7 cellular contexts compared by ENCODE assay signal in the genomic region with DNA sequence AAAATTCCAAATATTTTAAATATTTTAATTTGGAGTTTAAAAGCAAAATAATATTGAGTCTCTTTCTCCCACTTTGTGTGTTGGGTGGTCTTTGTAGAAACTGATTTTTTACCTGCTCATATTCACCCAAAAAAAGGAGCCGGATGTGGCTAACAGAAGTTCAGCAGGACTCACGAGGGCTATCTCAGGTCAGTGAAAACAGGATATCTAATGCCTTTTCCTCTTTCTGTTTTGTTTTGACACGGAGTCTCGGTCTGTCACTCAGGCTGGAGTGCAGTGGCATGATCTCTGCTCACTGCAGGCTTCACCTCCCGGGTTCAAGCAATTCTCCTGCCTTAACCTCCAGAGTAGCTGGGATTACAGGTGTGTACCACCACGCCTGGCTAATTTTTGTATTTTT. TPM values are rescaled to one million over a fixed set of nuclear protein-coding genes. Genes with fewer than 3 reads are reported as not detected.
A peak's percentile ranks its signal among the peaks of the same experiment; 100 is the strongest.
DNase-seq lines count a peak whose midpoint lies in the region; ATAC-seq and FAIRE-seq lines count a peak whose summit lies in the region.

No MANE protein-coding gene starts in this region.

- no peaks in the 10 kb centered on the region for H3K27me3 Mint-ChIP-seq in T-helper 17 cell

- H3K4me1 ChIP-seq in small intestine (ENCODE audit: control insufficient read depth in 2 of 2, insufficient read depth in 1 of 2, low read depth in 1 of 2, low read length in 1 of 2): no peaks in the 10 kb centered on the region

- no peak overlapping the region for H3K4me3 Mint-ChIP-seq in T-helper 17 cell

- H3K27me3 ChIP-seq in small intestine (ENCODE audit: control insufficient read depth in 2 of 2, insufficient read depth in 2 of 2, low read length in 2 of 2): no peaks in the 10 kb centered on the region

- WGBS in small intestine, 3 donors: 61 to 86% (median 62%) methylated on average over 6 of the region's 6 CpGs

- no peaks in the 10 kb centered on the region for H3K36me3 ChIP-seq in small intestine (ENCODE audit: control insufficient read depth in 2 of 2, insufficient read depth in 2 of 2, low read length in 2 of 2)

- no peaks in the 10 kb centered on the region for H3K36me3 Mint-ChIP-seq in T-helper 17 cell (ENCODE audit: low read depth)

- no peak for DNase-seq in T-helper 17 cell
- DNase-seq in small intestine: peak; percentile 16
- no peak for DNase-seq in NCI-H2029 treated with DMSO at 0.1 percent for 48 hours (lab: John Stamatoyannopoulos, UW)
- no peak for DNase-seq in activated effector memory CD4-positive, alpha-beta T cell treated with Interleukin-2 at 50 U/mL for 16 hours
- DNase-seq in NCI-H1930 (lab: John Stamatoyannopoulos, UW): no peak

- no peaks in the 10 kb centered on the region for H3K9me3 ChIP-seq in T-helper 17 cell (ENCODE audit: control insufficient read depth, low read length, poor library complexity, severe bottlenecking)
- H3K9me3 ChIP-seq in small intestine (ENCODE audit: control insufficient read depth, low read depth): no peaks in the 10 kb centered on the region

- H3K4me3 ChIP-seq in small intestine (ENCODE audit: low read depth in 1 of 2, low read length in 2 of 2): no peak overlapping the region

- no peak overlapping the region for H3K27ac ChIP-seq in small intestine (ENCODE audit: low read depth in 1 of 2, low read length in 1 of 2)

- FAIRE-seq in small intestine (lab: Jason Lieb, UNC): no peak

- ATAC-seq in GM19351 (IDR thresholded peaks at IDR 0.05; ENCODE audit: unreplicated experiment): peak; percentile 81
- peak; percentile 80 for ATAC-seq in HG02798 (IDR thresholded peaks at IDR 0.05; ENCODE audit: poor library complexity, unreplicated experiment)
- no peak for ATAC-seq in T-helper 17 cell

- peak overlapping the region; percentile 19 for H3K27ac Mint-ChIP-seq in T-helper 17 cell

- H3K4me1 Mint-ChIP-seq in T-helper 17 cell: peaks cover 3% of the 10 kb centered on the region

RNA-seq across cellular contexts. Expression of gene COA8, which starts 30.8 kb away (rescaled TPM):
- 10 to 100 TPM; 18.3 to 19.4 TPM for total RNA-seq in T-helper 17 cell
- polyA plus RNA-seq in small intestine: 10 to 100 TPM; 33.0 to 68.7 (median 56.5) TPM

RNA-seq across cellular contexts. Expression of gene BAG5, which starts 31.1 kb away (rescaled TPM):
- 10 to 100 TPM; 28.5 to 32.9 TPM for total RNA-seq in T-helper 17 cell
- polyA plus RNA-seq in small intestine: 10 to 100 TPM in 2 of 3 donors, 1 to 10 TPM in 1; 8.5 to 14.2 (median 11.1) TPM

RNA-seq across cellular contexts. Expression of gene KLC1, which starts 35.4 kb away (rescaled TPM):
- total RNA-seq in T-helper 17 cell: 100 to 1,000 TPM; 162 to 198 TPM
- polyA plus RNA-seq in small intestine: 10 to 100 TPM; 45.9 to 68.2 (median 66.6) TPM
